24 cellular contexts compared by ENCODE assay signal in genomic region chr4:169144061-169144600, GRCh38.
DNase-seq lines count a peak whose midpoint lies in the region; ATAC-seq, FAIRE-seq and TF ChIP-seq lines count a peak whose summit lies in the region.
"Had no signal": no experiment of that assay in that cellular context is flagged by ENCODE, and none has a peak within 500 bp of the region (broad histone marks: within the 10 kb centered on the region; RNA-seq: fewer than 3 reads in every experiment).

No MANE protein-coding gene starts in this region.

- no peak for TF ChIP-seq CTCF in VCaP (conservative IDR thresholded peaks at IDR 0.05)
- TF ChIP-seq CTCF in neural progenitor cell (IDR thresholded peaks at IDR 0.05), result no peak

- no peaks in the 10 kb centered on the region for H3K27me3 ChIP-seq in neural progenitor cell
- H3K27me3 ChIP-seq: MG63 had no signal

- no peak for TF ChIP-seq POLR2A in GM12891 (IDR thresholded peaks at IDR 0.05; ENCODE audit: low read depth, low read length)

- H3K79me2 ChIP-seq in neural progenitor cell (ENCODE audit: low read depth), result no peaks in the 10 kb centered on the region

- no peak for ATAC-seq in left cardiac atrium
- ATAC-seq in GM21360 (IDR thresholded peaks at IDR 0.05; ENCODE audit: unreplicated experiment), result no peak
- ATAC-seq: K562, Panc1 had no signal

- peaks cover 3% of the 10 kb centered on the region for H3K36me3 ChIP-seq in neural progenitor cell

- no peak overlapping the region for H3K9ac ChIP-seq in neural progenitor cell

- no peak overlapping the region for H3K4me3 ChIP-seq in neural progenitor cell
- H3K4me3 ChIP-seq: K562, MG63 had no signal

- H3K36me3 Mint-ChIP-seq in neural progenitor cell, result peaks cover 4% of the 10 kb centered on the region
- H3K36me3 Mint-ChIP-seq: CD8-positive, alpha-beta memory T cell had no signal

- FAIRE-seq in GM12891 (lab: Jason Lieb, UNC) (peak; percentile 51), HTR-8/SVneo (lab: Jason Lieb, UNC) (peak; percentile 46)
- FAIRE-seq: A204.1, GM19239, K562 had no signal

- H2AFZ ChIP-seq in neural progenitor cell (replicated peaks), result no peak overlapping the region

- H3K4me1 ChIP-seq in neural progenitor cell, result peaks cover 11% of the 10 kb centered on the region

- intact Hi-C loops in left cardiac atrium (cut with DNase I), result no loop called here

- H3K4me2 ChIP-seq in neural progenitor cell, result no peak overlapping the region

- H3K4me1 Mint-ChIP-seq in neural progenitor cell, result peaks cover 5% of the 10 kb centered on the region
- H3K4me1 Mint-ChIP-seq: CD8-positive, alpha-beta memory T cell had no signal

- DNase-seq in GM12891 (ENCODE audit: insufficient read length, low spot score) (no peak), HTR-8/SVneo (ENCODE audit: insufficient read length, low spot score) (no peak), neural progenitor cell (ENCODE audit: low spot score) (no peak), DMS53 treated with DMSO at 0.1 percent for 48 hours (lab: John Stamatoyannopoulos, UW; ENCODE audit: unreplicated experiment) (no peak), left cardiac atrium (no peak)
- DNase-seq: CD8-positive, alpha-beta memory T cell; DMS53; EL; GF-D8; H9; MG63; NCI-H1417; NCI-H1694 treated with DMSO at 0.1 percent for 48 hours; NCI-H2081 treated with DMSO at 0.1 percent for 48 hours; NCI-H446 treated with DMSO at 0.1 percent for 48 hours; NCI-H774; T-helper 1 cell had no signal

- no peak overlapping the region for H3K27ac Mint-ChIP-seq in neural progenitor cell

- H3K4me3 Mint-ChIP-seq in neural progenitor cell, result no peak overlapping the region
- H3K4me3 Mint-ChIP-seq: CD8-positive, alpha-beta memory T cell; H9 had no signal

- no peaks in the 10 kb centered on the region for H3K9me3 ChIP-seq in neural progenitor cell (ENCODE audit: low read depth)
- H3K9me3 ChIP-seq: MG63 had no signal

- H3F3A ChIP-seq in neural progenitor cell (ENCODE audit: low read depth), result peaks cover 31% of the 10 kb centered on the region

- no peaks in the 10 kb centered on the region for H3K9me3 Mint-ChIP-seq in neural progenitor cell
- H3K9me3 Mint-ChIP-seq: CD8-positive, alpha-beta memory T cell; H9 had no signal

- no peaks in the 10 kb centered on the region for H3K27me3 Mint-ChIP-seq in neural progenitor cell (ENCODE audit: insufficient read depth, low read depth)

- H4K20me1 ChIP-seq in neural progenitor cell (ENCODE audit: low read depth), result peaks cover 4% of the 10 kb centered on the region

- H3K27ac ChIP-seq in VCaP, result peak overlapping the region; percentile 96
- peak overlapping the region; percentile 61 for H3K27ac ChIP-seq in neural progenitor cell
- H3K27ac ChIP-seq: C4-2B had no signal

TF ChIP-seq in GM12891, 5 proteins besides CTCF, POLR2A, EP300 and RAD21:
- TF ChIP-seq SPI1 (IDR thresholded peaks at IDR 0.05; ENCODE audit: low read depth, low read length) (no peak), POLR2AphosphoS5 (IDR thresholded peaks at IDR 0.05; ENCODE audit: low read depth, low read length) (no peak), POU2F2 (IDR thresholded peaks at IDR 0.05; ENCODE audit: low read depth, low read length) (no peak), TAF1 (IDR thresholded peaks at IDR 0.05; ENCODE audit: low read depth, low read length) (no peak), PAX5 (IDR thresholded peaks at IDR 0.05; ENCODE audit: insufficient read depth, low read length, severe bottlenecking) (no peak)
